Comparison of ENCODE assay signal across 8 cellular contexts in genomic region chr15:85407421-85408269, GRCh38. TPM values are rescaled to one million over a fixed set of nuclear protein-coding genes. Genes with fewer than 3 reads are reported as not detected.
DNase-seq lines count a peak whose midpoint lies in the region; FAIRE-seq and TF ChIP-seq lines count a peak whose summit lies in the region.

No MANE protein-coding gene starts in this region.

- peak overlapping the region; percentile 40 for H3K27ac ChIP-seq in hepatocyte

- TF ChIP-seq POLR2A in GM12891 (IDR thresholded peaks at IDR 0.05; ENCODE audit: low read depth, low read length) (no peak), H54 (IDR thresholded peaks at IDR 0.05; ENCODE audit: low read depth, low read length) (no peak), NB4 (IDR thresholded peaks at IDR 0.05; ENCODE audit: extremely low read depth, insufficient read length) (no peak)

- H3K4me2 ChIP-seq in hepatocyte = no peak overlapping the region

- WGBS in hepatocyte (ENCODE audit: low lambda C conversion rate, missing lambda C conversion rate) = 88% methylated on average over 6 of the region's 6 CpGs

- TF ChIP-seq CTCF in NB4 (IDR thresholded peaks at IDR 0.05; ENCODE audit: low read depth, low read length) (no peak), hepatocyte (IDR thresholded peaks at IDR 0.05; ENCODE audit: poor library complexity) (no peak)

- peaks cover 23% of the 10 kb centered on the region for H3K4me1 ChIP-seq in hepatocyte (ENCODE audit: insufficient read depth)

- no peaks in the 10 kb centered on the region for H3K27me3 ChIP-seq in hepatocyte

- FAIRE-seq in GM12891 (lab: Jason Lieb, UNC) (peak; percentile 82), H54 (lab: Jason Lieb, UNC) (peak; percentile 84)

- DNase-seq in GM12891 (ENCODE audit: insufficient read length, low spot score) = no peak
- DNase-seq in H54 (ENCODE audit: insufficient read length, low spot score) = peak; percentile 28
- DNase-seq in NB4 (ENCODE audit: low read depth) = peak; percentile 30
- DNase-seq in activated effector memory CD4-positive, alpha-beta T cell treated with anti-CD3 and anti-CD28 coated beads, Interleukin-2, amount 50 U/mL, for 16 hours = peak; percentile 75
- peak; percentile 37 for DNase-seq in hepatocyte (ENCODE audit: low spot score)
- peak; percentile 86 for DNase-seq in stromal cell of bone marrow (ENCODE audit: low read depth)
- DNase-seq in NCI-H2171 treated with DMSO at 0.1 percent for 48 hours (lab: John Stamatoyannopoulos, UW) = no peak
- DNase-seq in inferior parietal cortex (ENCODE audit: extremely low spot score) = no peak

- no peaks in the 10 kb centered on the region for H3K36me3 ChIP-seq in hepatocyte (replicated peaks; ENCODE audit: insufficient read depth, low read depth)

- H3K79me2 ChIP-seq in hepatocyte = peaks cover 100% of the 10 kb centered on the region

- no peaks in the 10 kb centered on the region for H3K9me3 ChIP-seq in hepatocyte (ENCODE audit: low read depth)

- H3K9me2 ChIP-seq in hepatocyte (replicated peaks; ENCODE audit: insufficient read depth) = no peaks in the 10 kb centered on the region

- peaks cover 41% of the 10 kb centered on the region for H4K20me1 ChIP-seq in hepatocyte (ENCODE audit: insufficient read depth, poor library complexity, severe bottlenecking)

- no peak overlapping the region for H2AFZ ChIP-seq in hepatocyte

- no peak overlapping the region for H3K4me3 ChIP-seq in NB4 (ENCODE audit: low read depth, low read length)
- no peak overlapping the region for H3K4me3 ChIP-seq in hepatocyte

TF ChIP-seq in GM12891, 5 proteins besides CTCF, POLR2A, EP300 and RAD21:
- TF ChIP-seq POU2F2 (IDR thresholded peaks at IDR 0.05; ENCODE audit: low read depth, low read length) (no peak), SPI1 (IDR thresholded peaks at IDR 0.05; ENCODE audit: low read depth, low read length) (no peak), PAX5 (IDR thresholded peaks at IDR 0.05; ENCODE audit: insufficient read depth, low read length, severe bottlenecking) (no peak), TAF1 (IDR thresholded peaks at IDR 0.05; ENCODE audit: low read depth, low read length) (no peak), POLR2AphosphoS5 (IDR thresholded peaks at IDR 0.05; ENCODE audit: low read depth, low read length) (no peak)

RNA-seq across cellular contexts. Expression of gene AKAP13, which starts 27.2 kb away (rescaled TPM):
- polyA plus RNA-seq in GM12891 (2012; ENCODE audit: low read depth, missing spikeins) = 46.1 TPM
- total RNA-seq in hepatocyte = 80.9 and 82.8 TPM in 2 replicates
- 55.6 and 61.0 TPM in 2 replicates for polyA plus RNA-seq in hepatocyte

Comparison
In these comparisons a context has a peak if more than half of its experiments do, and no peak if none do; other contexts are left out.
1. DNase-seq: peak in H54 (single experiment), NB4 (single experiment), activated effector memory CD4-positive, alpha-beta T cell treated with anti-CD3 and anti-CD28 coated beads, Interleukin-2, amount 50 U/mL, for 16 hours (single experiment), hepatocyte (single experiment) and stromal cell of bone marrow (single experiment); none in GM12891 (single experiment), NCI-H2171 treated with DMSO at 0.1 percent for 48 hours (single experiment) and inferior parietal cortex (single experiment).